8 cellular contexts compared by ENCODE assay signal in the genomic region with DNA sequence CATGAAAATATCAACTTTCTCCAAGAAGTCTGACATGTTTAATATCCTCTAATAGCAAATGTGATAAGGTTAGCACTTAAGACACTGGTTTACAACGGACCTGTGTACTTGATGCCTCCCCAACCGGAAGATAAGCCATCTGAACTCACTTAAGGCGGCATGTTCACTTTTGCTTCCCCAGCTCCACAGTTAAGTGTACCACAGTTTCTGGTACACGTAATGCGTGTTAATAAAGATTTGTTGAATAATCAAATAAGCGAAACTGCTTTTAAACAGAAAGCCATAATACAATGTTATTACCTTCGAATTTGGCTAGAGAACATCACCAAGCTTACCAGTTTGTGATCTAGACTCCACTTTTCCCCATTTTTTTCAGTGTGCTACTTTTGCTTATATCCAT. TPM values are rescaled to one million over a fixed set of nuclear protein-coding genes. Genes with fewer than 3 reads are reported as not detected.
DNase-seq lines count a peak whose midpoint lies in the region; ATAC-seq and TF ChIP-seq lines count a peak whose summit lies in the region.

No MANE protein-coding gene starts in this region.

- H3K4me3 Mint-ChIP-seq in activated naive CD8-positive, alpha-beta T cell treated with anti-CD3 and anti-CD28 coated beads, Interleukin-2, amount 10 ng/mL, durations not matched to agents 7 days and 5 days = peak overlapping the region; percentile 86

- no peak for TF ChIP-seq CTCF in lower lobe of right lung (IDR thresholded peaks at IDR 0.05)

- peaks cover 44% of the 10 kb centered on the region for H3K79me2 ChIP-seq in ACC112 (ENCODE audit: control insufficient read depth, insufficient read depth, low read length, unreplicated experiment)

- H3K4me3 ChIP-seq in ACC112 (ENCODE audit: low read depth, low read length) = peak overlapping the region; percentile 97
- peak overlapping the region; percentile 86 for H3K4me3 ChIP-seq in HAP-1
- H3K4me3 ChIP-seq in lower lobe of right lung = peak overlapping the region; percentile 98

- H3K27ac ChIP-seq in ACC112 (ENCODE audit: low read depth, low read length) (no peak overlapping the region), lower lobe of right lung (no peak overlapping the region)

- no peak for ATAC-seq in activated naive CD8-positive, alpha-beta T cell treated with anti-CD3 and anti-CD28 coated beads, Interleukin-2, amount 10 ng/mL, durations not matched to agents 7 days and 5 days (ENCODE audit: low read depth)
- ATAC-seq in lower lobe of right lung (no peak), sciatic nerve (no peak), GM21786 (IDR thresholded peaks at IDR 0.05; ENCODE audit: unreplicated experiment) (no peak)

- H3K36me3 ChIP-seq in ACC112 (ENCODE audit: insufficient read depth, low read length) = no peaks in the 10 kb centered on the region
- no peaks in the 10 kb centered on the region for H3K36me3 ChIP-seq in HAP-1 (replicated peaks)
- H3K36me3 ChIP-seq in lower lobe of right lung = no peaks in the 10 kb centered on the region

- in situ Hi-C loops in HAP-1 (cut with MboI; ENCODE audit: low sequenced_read_pairs) = no loop called here

- intact Hi-C loops in lower lobe of right lung (cut with DNase I) (no loop called here), sciatic nerve (cut with DNase I) (no loop called here)

- DNase-seq in HAP-1 (ENCODE audit: low spot score in 2 of 2) (no peak), lower lobe of right lung (no peak), EL (no peak), sciatic nerve (ENCODE audit: low spot score) (no peak), GDM1 (lab: John Stamatoyannopoulos, UW) (no peak)
- no peak for DNase-seq in activated naive CD8-positive, alpha-beta T cell treated with anti-CD3 and anti-CD28 coated beads, Interleukin-2, amount 10 ng/mL, durations not matched to agents 7 days and 5 days

- H3K27me3 ChIP-seq in ACC112 (ENCODE audit: insufficient read depth, low read length) (no peaks in the 10 kb centered on the region), HAP-1 (ENCODE audit: low read depth) (no peaks in the 10 kb centered on the region), lower lobe of right lung (ENCODE audit: low read depth) (no peaks in the 10 kb centered on the region)

- H3K4me1 Mint-ChIP-seq in activated naive CD8-positive, alpha-beta T cell treated with anti-CD3 and anti-CD28 coated beads, Interleukin-2, amount 10 ng/mL, durations not matched to agents 7 days and 5 days = peaks cover 28% of the 10 kb centered on the region

- H3K4me1 ChIP-seq in ACC112 (ENCODE audit: control insufficient read depth, insufficient read depth, low read length, unreplicated experiment) (peaks cover 4% of the 10 kb centered on the region), HAP-1 (peaks cover 8% of the 10 kb centered on the region), lower lobe of right lung (peaks cover 31% of the 10 kb centered on the region)

- H3K9me3 ChIP-seq in HAP-1 (no peaks in the 10 kb centered on the region), lower lobe of right lung (no peaks in the 10 kb centered on the region)

- peak overlapping the region; percentile 94 for H3K27ac Mint-ChIP-seq in activated naive CD8-positive, alpha-beta T cell treated with anti-CD3 and anti-CD28 coated beads, Interleukin-2, amount 10 ng/mL, durations not matched to agents 7 days and 5 days

- no peaks in the 10 kb centered on the region for H3K27me3 Mint-ChIP-seq in activated naive CD8-positive, alpha-beta T cell treated with anti-CD3 and anti-CD28 coated beads, Interleukin-2, amount 10 ng/mL, durations not matched to agents 7 days and 5 days

- peaks cover 10% of the 10 kb centered on the region for H3K36me3 Mint-ChIP-seq in activated naive CD8-positive, alpha-beta T cell treated with anti-CD3 and anti-CD28 coated beads, Interleukin-2, amount 10 ng/mL, durations not matched to agents 7 days and 5 days

- no peak overlapping the region for H2AFZ ChIP-seq in ACC112 (ENCODE audit: low read length, unreplicated experiment)

- no peaks in the 10 kb centered on the region for H3K9me3 Mint-ChIP-seq in activated naive CD8-positive, alpha-beta T cell treated with anti-CD3 and anti-CD28 coated beads, Interleukin-2, amount 10 ng/mL, durations not matched to agents 7 days and 5 days

- POLR2A ChIA-PET in activated naive CD8-positive, alpha-beta T cell treated with anti-CD3 and anti-CD28 coated beads, Interleukin-2, amount 10 ng/mL, durations not matched to agents 7 days and 5 days (lab: Charles Lee) = interaction anchor here (0.9 kb wide), 1 partner anchor 522 kb away, joined by 3 read pairs; the partner anchor contains the start of gene POMP

RNA-seq across cellular contexts. Expression of gene PAN3, which starts 1.4 kb away (rescaled TPM):
- 10 to 100 TPM; 51.4 to 53.4 TPM for total RNA-seq in activated naive CD8-positive, alpha-beta T cell treated with anti-CD3 and anti-CD28 coated beads, Interleukin-2, amount 10 ng/mL, durations not matched to agents 7 days and 5 days
- total RNA-seq in lower lobe of right lung (36.2 TPM), sciatic nerve (54.0 TPM)

RNA-seq across cellular contexts. Expression of gene FLT3, which starts 36.5 kb away (rescaled TPM):
- total RNA-seq in activated naive CD8-positive, alpha-beta T cell treated with anti-CD3 and anti-CD28 coated beads, Interleukin-2, amount 10 ng/mL, durations not matched to agents 7 days and 5 days = not detected
- total RNA-seq in lower lobe of right lung = 1.6 TPM
- total RNA-seq in sciatic nerve = 0.22 TPM
